Comparison of ENCODE assay signal across 20 cellular contexts in genomic region chr12:116397148-116397547, GRCh38.
DNase-seq lines count a peak whose midpoint lies in the region; ATAC-seq, FAIRE-seq and TF ChIP-seq lines count a peak whose summit lies in the region.
"Had no signal": no experiment of that assay in that cellular context is flagged by ENCODE, and none has a peak within 500 bp of the region (broad histone marks: within the 10 kb centered on the region; RNA-seq: fewer than 3 reads in every experiment).

No MANE protein-coding gene starts in this region.

- H3K9me2 ChIP-seq in HCT116 (ENCODE audit: insufficient read depth) = no peaks in the 10 kb centered on the region

- TF ChIP-seq CTCF in HCT116 (IDR thresholded peaks at IDR 0.05 in 2 of 3, conservative IDR thresholded peaks at IDR 0.05 in 1 of 3; ENCODE audit: borderline replicate concordance in 1 of 3, insufficient read depth in 1 of 3, low read depth in 2 of 3, low read length in 2 of 3) (no peak), RWPE2 (IDR thresholded peaks at IDR 0.05; ENCODE audit: poor library complexity, severe bottlenecking) (no peak), gastrocnemius medialis (IDR thresholded peaks at IDR 0.05 in 4 of 5, conservative IDR thresholded peaks at IDR 0.05 in 1 of 5) (no peak)

- H3K27me3 ChIP-seq in HCT116 (ENCODE audit: insufficient read depth, low read length) (no peaks in the 10 kb centered on the region), RWPE2 (ENCODE audit: insufficient read depth, poor library complexity, severe bottlenecking) (no peaks in the 10 kb centered on the region), gastrocnemius medialis (no peaks in the 10 kb centered on the region)
- H3K27me3 ChIP-seq: ascending aorta, BLaER1, transverse colon had no signal

- no peak for DNase-seq in HCT116 (ENCODE audit: low read depth, low spot score)
- no peak for DNase-seq in RWPE2 (ENCODE audit: low spot score)
- DNase-seq in dermis blood vessel endothelial cell = peak; percentile 32
- DNase-seq in myocyte (ENCODE audit: low read depth) = peak; percentile 49
- no peak for DNase-seq in gastrocnemius medialis
- no peak for DNase-seq in NCI-H69 (lab: John Stamatoyannopoulos, UW)
- no peak for DNase-seq in GM12892 (ENCODE audit: insufficient read length)
- DNase-seq in mesenteric fat pad (ENCODE audit: low spot score) = no peak
- DNase-seq: activated CD4-positive, CD25-positive, alpha-beta regulatory T cell treated with anti-CD3 and anti-CD28 coated beads, Interleukin-2, amount 50 U/mL, for 72 hours; activated CD8-positive, alpha-beta memory T cell treated with anti-CD3 and anti-CD28 coated beads, Interleukin-2, amount 10 ng/mL, durations not matched to agents 7 days and 5 days; dorsolateral prefrontal cortex; foreskin melanocyte; naive B cell; Right ventricle myocardium superior; transverse colon had no signal

- H3K36me3 ChIP-seq in HCT116 (ENCODE audit: control insufficient read depth in 1 of 2, insufficient read depth in 2 of 2, low read length in 2 of 2) = no peaks in the 10 kb centered on the region
- H3K36me3 ChIP-seq in RWPE2 (ENCODE audit: low read depth) = no peaks in the 10 kb centered on the region
- no peaks in the 10 kb centered on the region for H3K36me3 ChIP-seq in gastrocnemius medialis
- H3K36me3 ChIP-seq: ascending aorta, BLaER1, transverse colon had no signal

- no peaks in the 10 kb centered on the region for H3K9me3 ChIP-seq in HCT116 (ENCODE audit: control insufficient read depth in 1 of 2, insufficient read depth in 1 of 2, low read depth in 1 of 2, low read length in 2 of 2)
- H3K9me3 ChIP-seq in RWPE2 (ENCODE audit: severe bottlenecking) = peaks cover 6% of the 10 kb centered on the region
- H3K9me3 ChIP-seq in gastrocnemius medialis = no peaks in the 10 kb centered on the region

- no TSS peak for BruUV-seq in HCT116 (replicated peaks; lab: Mats Ljungman, UMichigan)

- RAD21 ChIA-PET in HCT116 (lab: Charles Lee; ENCODE audit: low non-redundant PET in 1 of 2, low total read pairs in 2 of 2, uncharacterized antibody in 2 of 2, unreplicated experiment in 2 of 2) = no interaction called here

- H3K27ac ChIP-seq in HCT116 (ENCODE audit: low read depth, low read length) = no peak overlapping the region
- H3K27ac ChIP-seq in RWPE2 (ENCODE audit: poor library complexity, severe bottlenecking) = no peak overlapping the region
- H3K27ac ChIP-seq in gastrocnemius medialis = no peak overlapping the region
- H3K27ac ChIP-seq: ascending aorta, BLaER1, dorsolateral prefrontal cortex, transverse colon had no signal

- H3K4me3 ChIP-seq in HCT116 (replicated peaks in 1 of 2; ENCODE audit: low read depth in 1 of 2, low read length in 2 of 2) = no peak overlapping the region
- no peak overlapping the region for H3K4me3 ChIP-seq in RWPE2 (ENCODE audit: severe bottlenecking)
- H3K4me3 ChIP-seq in gastrocnemius medialis = no peak overlapping the region
- H3K4me3 ChIP-seq: ascending aorta, BLaER1, dorsolateral prefrontal cortex, smooth muscle cell, transverse colon had no signal

- ATAC-seq in HCT116 (peak; percentile 54), RWPE2 (ENCODE audit: low read depth) (peak; percentile 83), gastrocnemius medialis (no peak)
- ATAC-seq: activated CD8-positive, alpha-beta memory T cell treated with anti-CD3 and anti-CD28 coated beads, Interleukin-2, amount 10 ng/mL, durations not matched to agents 7 days and 5 days; stimulated activated memory B cell treated with anti-CD40 and anti-IgM and Interleukin-4, amounts not matched to agents 10 μg/mL and 1 μg/mL and 100 μg/mL, for 72 hours had no signal

- intact Hi-C loops in HCT116 (cut with micrococcal nuclease) = no loop called here
- intact Hi-C loops in gastrocnemius medialis (cut with DNase I; ENCODE audit: low total_unique reads) = no loop called here

- peak overlapping the region; percentile 45 for H3K4me2 ChIP-seq in HCT116 (ENCODE audit: low read length)
- H3K4me2 ChIP-seq: BLaER1, smooth muscle cell had no signal

- in situ Hi-C loops in gastrocnemius medialis (cut with MboI; ENCODE audit: low sequenced_read_pairs in 4 of 4) = no loop called here

- no peaks in the 10 kb centered on the region for H3K79me2 ChIP-seq in HCT116 (ENCODE audit: insufficient read depth, low read length)

- TF ChIP-seq POLR2A in HCT116 (IDR thresholded peaks at IDR 0.05; ENCODE audit: borderline replicate concordance, extremely low read depth, insufficient read depth, insufficient read length) (no peak), gastrocnemius medialis (IDR thresholded peaks at IDR 0.05) (no peak), GM12892 (IDR thresholded peaks at IDR 0.05; ENCODE audit: low read depth, low read length) (no peak)

- FAIRE-seq in GM12892 (lab: Jason Lieb, UNC) = no peak
- FAIRE-seq: GM18507 had no signal

- H2AFZ ChIP-seq in HCT116 (ENCODE audit: low read depth, low read length, poor library complexity, severe bottlenecking) = peak overlapping the region; percentile 85

- no peak overlapping the region for H3K9ac ChIP-seq in HCT116 (ENCODE audit: low read length)
- H3K9ac ChIP-seq: BLaER1 had no signal

- TF ChIP-seq RAD21 in HCT116 (IDR thresholded peaks at IDR 0.05; ENCODE audit: low read depth) = no peak

- H4K20me1 ChIP-seq in HCT116 (ENCODE audit: insufficient read depth) = no peaks in the 10 kb centered on the region
- H4K20me1 ChIP-seq: BLaER1 had no signal

- H3K4me1 ChIP-seq in HCT116 (ENCODE audit: control insufficient read depth in 1 of 2, insufficient read depth in 2 of 2, low read length in 2 of 2) (peaks cover 0 to 12% of the 10 kb centered on the region in 2 experiments; a peak in 2 of 4 replicates), RWPE2 (ENCODE audit: insufficient read depth, poor library complexity, severe bottlenecking) (no peaks in the 10 kb centered on the region), gastrocnemius medialis (no peaks in the 10 kb centered on the region)
- H3K4me1 ChIP-seq: ascending aorta, transverse colon had no signal

- CTCF ChIA-PET in HCT116 (lab: Charles Lee) = no interaction called here

- POLR2A ChIA-PET in HCT116 (lab: Charles Lee) = no interaction called here

TF ChIP-seq in HCT116, 20 proteins besides CTCF, POLR2A, EP300 and RAD21:
- TF ChIP-seq JUND (IDR thresholded peaks at IDR 0.05) (0 out of 2 replicates have a peak, but pooled peaks have one; percentile 22), ATF3 (IDR thresholded peaks at IDR 0.05) (no peak), FOSL1 (IDR thresholded peaks at IDR 0.05; ENCODE audit: low read depth) (peak; percentile 29; the same call in 1 of the 2 replicates), YY1 (IDR thresholded peaks at IDR 0.05; ENCODE audit: extremely low read depth, insufficient replicate concordance, low read depth, low read length) (no peak)

Comparison
In these comparisons a context has a peak if more than half of its experiments do, and no peak if none do; other contexts are left out.
1. ATAC-seq: peak in HCT116 (single experiment) and RWPE2 (single experiment); none in gastrocnemius medialis (0 of 2).
2. DNase-seq: peak in dermis blood vessel endothelial cell (single experiment) and myocyte (single experiment); none in HCT116 (single experiment), RWPE2 (single experiment), gastrocnemius medialis (0 of 2), NCI-H69 (single experiment), GM12892 (single experiment) and mesenteric fat pad (single experiment).